In genomic region chr20:32663704-32664351, GRCh38 we compare ENCODE assay signal across 1 cellular context.
TF ChIP-seq lines count a peak whose summit lies in the region.

No MANE protein-coding gene starts in this region.

TF ChIP-seq in IMR-90, 13 proteins besides CTCF, POLR2A, EP300 and RAD21 (continued from another document):
- no peak for TF ChIP-seq MXI1 (IDR thresholded peaks at IDR 0.05; ENCODE audit: borderline replicate concordance, low read depth, low read length)
- no peak for TF ChIP-seq SMC3 (IDR thresholded peaks at IDR 0.05; ENCODE audit: low read depth, low read length)
- TF ChIP-seq RFX5 (IDR thresholded peaks at IDR 0.05; ENCODE audit: low read depth, low read length): no peak
